11 cellular contexts compared by ENCODE assay signal in genomic region chr5:181133610-181134231, GRCh38. TPM values are rescaled to one million over a fixed set of nuclear protein-coding genes. Genes with fewer than 3 reads are reported as not detected.
DNase-seq lines count a peak whose midpoint lies in the region; ATAC-seq, FAIRE-seq and TF ChIP-seq lines count a peak whose summit lies in the region.
"Had no signal": no experiment of that assay in that cellular context is flagged by ENCODE, and none has a peak within 500 bp of the region (broad histone marks: within the 10 kb centered on the region; RNA-seq: fewer than 3 reads in every experiment).

No MANE protein-coding gene starts in this region.

- H3F3A ChIP-seq in smooth muscle cell (ENCODE audit: low read depth) = no peaks in the 10 kb centered on the region

- no peak overlapping the region for H2AFZ ChIP-seq in smooth muscle cell (ENCODE audit: low read depth)

- H3K4me1 ChIP-seq in kidney (ENCODE audit: control insufficient read depth in 1 of 2, insufficient read depth in 1 of 2, low read depth in 1 of 2, low read length in 2 of 2) = no peaks in the 10 kb centered on the region
- no peaks in the 10 kb centered on the region for H3K4me1 ChIP-seq in smooth muscle cell (ENCODE audit: low read depth)

- H3K27me3 ChIP-seq in smooth muscle cell (ENCODE audit: low read depth) = peaks cover 12% of the 10 kb centered on the region

- H3K36me3 ChIP-seq in kidney (ENCODE audit: control insufficient read depth in 1 of 2, insufficient read depth in 2 of 2, low read length in 2 of 2) (no peaks in the 10 kb centered on the region), smooth muscle cell (ENCODE audit: low read depth) (no peaks in the 10 kb centered on the region)

- no peaks in the 10 kb centered on the region for H3K79me2 ChIP-seq in smooth muscle cell (ENCODE audit: low read depth)

- H3K9me3 ChIP-seq in kidney (ENCODE audit: control insufficient read depth in 1 of 2, low read length in 2 of 2) = no peaks in the 10 kb centered on the region
- no peaks in the 10 kb centered on the region for H3K9me3 ChIP-seq in smooth muscle cell (replicated peaks; ENCODE audit: low read depth)

- H3K4me3 ChIP-seq in kidney (ENCODE audit: low read length in 2 of 2) (no peak overlapping the region), smooth muscle cell (no peak overlapping the region)

- H3K4me2 ChIP-seq in smooth muscle cell = no peak overlapping the region

- H3K9ac ChIP-seq in kidney (ENCODE audit: low read length in 2 of 2) (no peak overlapping the region), smooth muscle cell (ENCODE audit: low read depth) (no peak overlapping the region)

- DNase-seq in A172 (ENCODE audit: low spot score) (peak; percentile 60), HT-29 (ENCODE audit: low spot score) (peak; percentile 54), astrocyte of the hippocampus (ENCODE audit: low read depth, low spot score) (peak; percentile 42), kidney (peak; percentile 84), smooth muscle cell (lab: John Stamatoyannopoulos, UW; ENCODE audit: unreplicated experiment) (no peak)
- DNase-seq in activated naive CD4-positive, alpha-beta T cell treated with Interleukin-2 at 50 U/mL for 16 hours = no peak
- DNase-seq: KG1, mesendoderm had no signal

- no peak for FAIRE-seq in kidney (lab: Jason Lieb, UNC)

- H3K27ac ChIP-seq in kidney (ENCODE audit: low read depth in 2 of 2, low read length in 2 of 2) = no peak overlapping the region
- no peak overlapping the region for H3K27ac ChIP-seq in smooth muscle cell (ENCODE audit: low read depth)
- H3K27ac ChIP-seq: C4-2B had no signal

- intact Hi-C loops in kidney (cut with DNase I) = no loop called here

- no peaks in the 10 kb centered on the region for H4K20me1 ChIP-seq in smooth muscle cell (ENCODE audit: low read depth)

- ATAC-seq in HG02763 (IDR thresholded peaks at IDR 0.05; ENCODE audit: unreplicated experiment) (no peak), HG02798 (IDR thresholded peaks at IDR 0.05; ENCODE audit: poor library complexity, unreplicated experiment) (no peak)

- no peak for TF ChIP-seq CTCF in kidney (IDR thresholded peaks at IDR 0.05; ENCODE audit: borderline replicate concordance, extremely low read depth, insufficient read depth)
- no peak for TF ChIP-seq CTCF in smooth muscle cell (IDR thresholded peaks at IDR 0.05; ENCODE audit: borderline replicate concordance, insufficient read depth, poor library complexity, severe bottlenecking)

- 69% methylated on average over 10 of the region's 10 CpGs for WGBS in smooth muscle cell (ENCODE audit: low lambda C conversion rate)

RNA-seq across cellular contexts. Expression of gene OR2V1, which starts 2.8 kb away (rescaled TPM):
- total RNA-seq in A172 (2014; rRNA removed; shearing (Covaris generic)) = not detected in 2 replicates
- not detected in 2 replicates for total RNA-seq in HT-29 (2014; rRNA removed; shearing (Covaris generic))
- total RNA-seq in kidney (not detected), smooth muscle cell (not detected in 2 replicates)
- polyA plus RNA-seq in kidney (ENCODE audit: insufficient read depth, low read depth, low replicate concordance) (not detected), smooth muscle cell (not detected in 2 replicates)

RNA-seq across cellular contexts. Expression of gene OR2V2, which starts 13.7 kb away (rescaled TPM):
- total RNA-seq in A172 (2014; rRNA removed; shearing (Covaris generic)) = not detected in 2 replicates
- total RNA-seq in HT-29 (2014; rRNA removed; shearing (Covaris generic)) = not detected in 2 replicates
- total RNA-seq in kidney = not detected
- polyA plus RNA-seq in kidney (ENCODE audit: insufficient read depth, low read depth, low replicate concordance) = not detected
- not detected in 2 replicates for total RNA-seq in smooth muscle cell
- polyA plus RNA-seq in smooth muscle cell = not detected in 2 replicates

Comparison
In these comparisons a context has a peak if more than half of its experiments do, and no peak if none do; other contexts are left out.
1. DNase-seq: peak in A172 (single experiment), HT-29 (single experiment), astrocyte of the hippocampus (single experiment) and kidney (single experiment); none in smooth muscle cell (single experiment) and activated naive CD4-positive, alpha-beta T cell treated with Interleukin-2 at 50 U/mL for 16 hours (single experiment).